10 cellular contexts compared by ENCODE assay signal in the genomic region with DNA sequence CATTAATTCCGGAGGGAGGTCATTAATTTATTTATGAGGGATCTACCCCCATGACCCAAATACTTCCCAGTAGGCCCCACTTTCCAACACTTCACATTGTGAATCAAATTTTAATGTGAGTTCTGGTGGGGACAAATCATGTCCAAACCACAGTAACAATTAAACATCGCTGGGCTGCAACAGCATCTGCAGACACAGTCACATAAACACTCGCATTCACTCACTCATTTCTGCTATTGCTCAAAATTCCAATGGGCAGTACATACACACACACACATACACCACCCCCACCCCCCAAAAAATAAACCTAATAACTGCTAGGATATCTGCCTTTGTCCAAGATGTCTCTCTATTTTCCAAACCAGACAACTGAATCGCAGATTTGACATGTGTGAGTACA.
"Had no signal": no experiment of that assay in that cellular context is flagged by ENCODE, and none has a peak within 500 bp of the region (broad histone marks: within the 10 kb centered on the region; RNA-seq: fewer than 3 reads in every experiment).

No MANE protein-coding gene starts in this region.

- H3K9me3 ChIP-seq: HAP-1 had no signal

- ATAC-seq: HCT116, HepG2 had no signal

- H3K4me3 ChIP-seq: GM23248, HAP-1 had no signal

- H3K27ac ChIP-seq: GM23248, HL-60, KMS-11 had no signal

- DNase-seq: GM23248, GOT3, H7, HFFc6, KBM-7 had no signal

- H2AFZ ChIP-seq: GM23248 had no signal

- H3K36me3 ChIP-seq: HAP-1 had no signal

- H3K4me2 ChIP-seq: KMS-11 had no signal

- H3K9ac ChIP-seq: GM23248, KMS-11 had no signal

- H3K4me1 ChIP-seq: HAP-1 had no signal
